ENCODE assay signal across 7 cellular contexts in the genomic region with DNA sequence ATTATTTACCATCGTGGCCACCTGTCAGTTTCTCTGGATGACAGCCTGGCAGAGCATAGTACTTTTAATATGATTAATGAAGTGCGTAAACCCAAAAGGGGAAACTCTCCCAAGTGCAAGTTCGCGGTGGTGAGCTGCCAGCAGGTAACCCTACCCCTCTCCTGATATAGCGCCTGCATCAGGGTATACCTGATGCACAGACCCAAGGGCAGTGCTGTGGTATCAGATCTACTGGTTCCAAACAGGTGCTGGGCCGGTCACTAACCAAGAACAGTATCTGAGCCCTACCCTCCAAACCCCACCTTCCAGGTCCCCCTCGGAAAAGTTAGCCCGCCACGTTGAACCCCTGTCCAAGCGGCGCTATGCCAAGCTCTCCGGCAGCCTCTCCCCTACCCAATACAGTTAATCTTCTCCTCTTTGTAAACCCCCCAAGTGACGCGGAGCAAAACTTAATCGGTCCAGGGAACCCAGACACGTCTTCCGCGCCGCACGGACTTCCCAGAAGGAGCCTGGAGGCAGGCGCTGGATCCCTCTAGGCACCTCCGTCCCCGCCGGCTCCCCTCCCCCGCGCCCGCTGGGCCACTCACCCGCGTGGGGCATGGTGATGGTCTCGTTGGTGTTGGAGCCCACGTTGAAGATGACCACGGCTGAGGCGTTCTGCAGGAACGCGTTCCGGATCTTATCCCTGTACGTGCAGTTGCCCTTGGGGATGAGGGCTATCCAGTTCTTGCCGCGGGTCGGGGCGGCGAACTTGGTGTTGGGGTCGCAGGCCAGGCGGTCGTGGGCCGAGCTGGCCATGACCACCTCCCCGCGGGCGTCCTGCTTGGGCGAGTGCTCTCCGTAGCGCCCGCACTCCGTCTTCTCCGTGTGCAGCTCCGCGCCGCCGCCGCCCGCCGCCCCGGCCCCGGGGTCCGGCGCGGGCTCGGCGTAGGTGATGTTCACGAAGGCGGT. TPM values are rescaled to one million over a fixed set of nuclear protein-coding genes. Genes with fewer than 3 reads are reported as not detected.
DNase-seq lines count a peak whose midpoint lies in the region; ATAC-seq and TF ChIP-seq lines count a peak whose summit lies in the region.

No MANE protein-coding gene starts in this region.

- H3K27ac ChIP-seq in hepatocyte, result peak overlapping the region; percentile 73

- H3K4me3 ChIP-seq in hepatocyte (peak overlapping the region; percentile 89), skeletal muscle cell (ENCODE audit: low read depth, low read length) (peak overlapping the region; percentile 80)

- H2AFZ ChIP-seq in hepatocyte, result peak overlapping the region; percentile 86

- H4K20me1 ChIP-seq in hepatocyte (ENCODE audit: insufficient read depth, poor library complexity, severe bottlenecking), result peaks cover 20% of the 10 kb centered on the region

- no peaks in the 10 kb centered on the region for H3K36me3 Mint-ChIP-seq in activated naive CD4-positive, alpha-beta T cell treated with anti-CD3 and anti-CD28 coated beads, Interleukin-2, amount 50 U/mL, for 72 hours

- no peak overlapping the region for H3K27ac Mint-ChIP-seq in activated naive CD4-positive, alpha-beta T cell treated with anti-CD3 and anti-CD28 coated beads, Interleukin-2, amount 50 U/mL, for 72 hours

- no peak for TF ChIP-seq CTCF in hepatocyte (IDR thresholded peaks at IDR 0.05; ENCODE audit: poor library complexity)

- no peaks in the 10 kb centered on the region for H3K9me3 Mint-ChIP-seq in activated naive CD4-positive, alpha-beta T cell treated with anti-CD3 and anti-CD28 coated beads, Interleukin-2, amount 50 U/mL, for 72 hours

- peak; percentile 12 for ATAC-seq in GM18498 (IDR thresholded peaks at IDR 0.05; ENCODE audit: unreplicated experiment)
- peak; percentile 13 for ATAC-seq in HG02870 (IDR thresholded peaks at IDR 0.05; ENCODE audit: unreplicated experiment)
- peak; percentile 9 to 17 for ATAC-seq in activated naive CD4-positive, alpha-beta T cell treated with anti-CD3 and anti-CD28 coated beads, Interleukin-2, amount 50 U/mL, for 72 hours
- ATAC-seq in HG02840 (IDR thresholded peaks at IDR 0.05; ENCODE audit: low FRiP score, unreplicated experiment), result no peak

- DNase-seq in activated naive CD4-positive, alpha-beta T cell treated with anti-CD3 and anti-CD28 coated beads, Interleukin-2, amount 50 U/mL, for 72 hours (ENCODE audit: low spot score in 2 of 2), result no peak
- DNase-seq in hepatocyte (ENCODE audit: low spot score), result peak; percentile 31
- DNase-seq in skeletal muscle cell (ENCODE audit: low read depth), result no peak
- no peak for DNase-seq in middle frontal gyrus (ENCODE audit: extremely low spot score, low spot score)

- no peaks in the 10 kb centered on the region for H3K4me1 ChIP-seq in hepatocyte (ENCODE audit: insufficient read depth)

- peak overlapping the region; percentile 94 for H3K4me2 ChIP-seq in hepatocyte

- peaks cover 64% of the 10 kb centered on the region for H3K27me3 ChIP-seq in hepatocyte

- H3K36me3 ChIP-seq in hepatocyte (replicated peaks; ENCODE audit: insufficient read depth, low read depth), result no peaks in the 10 kb centered on the region

- H3K9me3 ChIP-seq in hepatocyte (ENCODE audit: low read depth), result no peaks in the 10 kb centered on the region

- no peaks in the 10 kb centered on the region for H3K9me2 ChIP-seq in hepatocyte (replicated peaks; ENCODE audit: insufficient read depth)

- WGBS in hepatocyte (ENCODE audit: low lambda C conversion rate, missing lambda C conversion rate), result 4% methylated on average over 68 of the region's 71 CpGs

- H3K79me2 ChIP-seq in hepatocyte, result peaks cover 39% of the 10 kb centered on the region

RNA-seq across cellular contexts. Expression of a gene that starts 1.3 kb away (rescaled TPM):
- total RNA-seq in activated naive CD4-positive, alpha-beta T cell treated with anti-CD3 and anti-CD28 coated beads, Interleukin-2, amount 50 U/mL, for 72 hours, result under 1 TPM in 1 of 2 donors, not detected in 1; 0.08 TPM
- total RNA-seq in hepatocyte, result 8.1 and 9.2 TPM in 2 replicates
- polyA plus RNA-seq in hepatocyte, result 2.4 and 4.2 TPM in 2 replicates
